Comparison of ENCODE assay signal across 1 cellular context in the genomic region with DNA sequence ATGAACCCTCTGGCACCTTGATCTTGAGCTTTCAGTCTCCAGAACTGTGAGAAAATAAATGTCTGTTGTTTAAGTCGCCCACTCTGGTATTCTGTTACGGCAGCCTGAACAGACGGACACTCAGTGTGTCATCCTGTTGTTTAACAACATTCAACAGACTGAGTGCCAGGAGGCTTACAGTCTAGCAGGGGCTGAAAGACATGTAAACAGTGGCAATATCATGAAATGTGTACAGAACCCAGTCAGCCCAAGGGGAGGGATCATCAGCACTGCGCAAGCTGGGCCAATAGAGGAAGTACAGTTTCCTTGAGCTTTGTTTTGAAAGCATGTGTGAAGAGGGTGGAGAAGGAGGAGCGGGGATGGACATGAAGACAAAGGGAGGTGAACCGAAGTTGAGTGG.
TF ChIP-seq lines count a peak whose summit lies in the region.

No MANE protein-coding gene starts in this region.

TF ChIP-seq in WTC11, 78 proteins besides CTCF, POLR2A, EP300 and RAD21 (continued from another document):
- TF ChIP-seq, protein P1, sequence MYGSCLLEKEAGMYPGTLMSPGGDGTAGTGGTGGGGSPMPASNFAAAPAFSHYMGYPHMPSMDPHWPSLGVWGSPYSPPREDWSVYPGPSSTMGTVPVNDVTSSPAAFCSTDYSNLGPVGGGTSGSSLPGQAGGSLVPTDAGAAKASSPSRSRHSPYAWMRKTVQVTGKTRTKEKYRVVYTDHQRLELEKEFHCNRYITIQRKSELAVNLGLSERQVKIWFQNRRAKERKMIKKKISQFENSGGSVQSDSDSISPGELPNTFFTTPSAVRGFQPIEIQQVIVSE (CRISPR knock-in tag; IDR thresholded peaks at IDR 0.05; ENCODE audit: borderline replicate concordance) = no peak
- no peak for TF ChIP-seq ZNF416 (CRISPR knock-in tag; IDR thresholded peaks at IDR 0.05)
- no peak for TF ChIP-seq ZNF138 (CRISPR knock-in tag; conservative IDR thresholded peaks at IDR 0.05)
- TF ChIP-seq, protein P2, sequence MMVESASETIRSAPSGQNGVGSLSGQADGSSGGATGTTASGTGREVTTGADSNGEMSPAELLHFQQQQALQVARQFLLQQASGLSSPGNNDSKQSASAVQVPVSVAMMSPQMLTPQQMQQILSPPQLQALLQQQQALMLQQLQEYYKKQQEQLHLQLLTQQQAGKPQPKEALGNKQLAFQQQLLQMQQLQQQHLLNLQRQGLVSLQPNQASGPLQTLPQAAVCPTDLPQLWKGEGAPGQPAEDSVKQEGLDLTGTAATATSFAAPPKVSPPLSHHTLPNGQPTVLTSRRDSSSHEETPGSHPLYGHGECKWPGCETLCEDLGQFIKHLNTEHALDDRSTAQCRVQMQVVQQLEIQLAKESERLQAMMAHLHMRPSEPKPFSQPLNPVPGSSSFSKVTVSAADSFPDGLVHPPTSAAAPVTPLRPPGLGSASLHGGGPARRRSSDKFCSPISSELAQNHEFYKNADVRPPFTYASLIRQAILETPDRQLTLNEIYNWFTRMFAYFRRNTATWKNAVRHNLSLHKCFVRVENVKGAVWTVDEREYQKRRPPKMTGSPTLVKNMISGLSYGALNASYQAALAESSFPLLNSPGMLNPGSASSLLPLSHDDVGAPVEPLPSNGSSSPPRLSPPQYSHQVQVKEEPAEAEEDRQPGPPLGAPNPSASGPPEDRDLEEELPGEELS (CRISPR knock-in tag; IDR thresholded peaks at IDR 0.05) = no peak
- TF ChIP-seq, protein P3, sequence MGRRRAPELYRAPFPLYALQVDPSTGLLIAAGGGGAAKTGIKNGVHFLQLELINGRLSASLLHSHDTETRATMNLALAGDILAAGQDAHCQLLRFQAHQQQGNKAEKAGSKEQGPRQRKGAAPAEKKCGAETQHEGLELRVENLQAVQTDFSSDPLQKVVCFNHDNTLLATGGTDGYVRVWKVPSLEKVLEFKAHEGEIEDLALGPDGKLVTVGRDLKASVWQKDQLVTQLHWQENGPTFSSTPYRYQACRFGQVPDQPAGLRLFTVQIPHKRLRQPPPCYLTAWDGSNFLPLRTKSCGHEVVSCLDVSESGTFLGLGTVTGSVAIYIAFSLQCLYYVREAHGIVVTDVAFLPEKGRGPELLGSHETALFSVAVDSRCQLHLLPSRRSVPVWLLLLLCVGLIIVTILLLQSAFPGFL (CRISPR knock-in tag; IDR thresholded peaks at IDR 0.05; ENCODE audit: borderline replicate concordance) = no peak
- TF ChIP-seq CBFB (CRISPR knock-in tag; IDR thresholded peaks at IDR 0.05; ENCODE audit: low read depth) = no peak
- TF ChIP-seq HMGA2 (CRISPR knock-in tag; IDR thresholded peaks at IDR 0.05) = no peak
- TF ChIP-seq ZNF317 (CRISPR knock-in tag; IDR thresholded peaks at IDR 0.05; ENCODE audit: borderline replicate concordance, low read depth) = no peak
- TF ChIP-seq TP53 (CRISPR knock-in tag; IDR thresholded peaks at IDR 0.05) = no peak
- no peak for TF ChIP-seq ETV6 (CRISPR knock-in tag; IDR thresholded peaks at IDR 0.05)
